In the genomic region with DNA sequence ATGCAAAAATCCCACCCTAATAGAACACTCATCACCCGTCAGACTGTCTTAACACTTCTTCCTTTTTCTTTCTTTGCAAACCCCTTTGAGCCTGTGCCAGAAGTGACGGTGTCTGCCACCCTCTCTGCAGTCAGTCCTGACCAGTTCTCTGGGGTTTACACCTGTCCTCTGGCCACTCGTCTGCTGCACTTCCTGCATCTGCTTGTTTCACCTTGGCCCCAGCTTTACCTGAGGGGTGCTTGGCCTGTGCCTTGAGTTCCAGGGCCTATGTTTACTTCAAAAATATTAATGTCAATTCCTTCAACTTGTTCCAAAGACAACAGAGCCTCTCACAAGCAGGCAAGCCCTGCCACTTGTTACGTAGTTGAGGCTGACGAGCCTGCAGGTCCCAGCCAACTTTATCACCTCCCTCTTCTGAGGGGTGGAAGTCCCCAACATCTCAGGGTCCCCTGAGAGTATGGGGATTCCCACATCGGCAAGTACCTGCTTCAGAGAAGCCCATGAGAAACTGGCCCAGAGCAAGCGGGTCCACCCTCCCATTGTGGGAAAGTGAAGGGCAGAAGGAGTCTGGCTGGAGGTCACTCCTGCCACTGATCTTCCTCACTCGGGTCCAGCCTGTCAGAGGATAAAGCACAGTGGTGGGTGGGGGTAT, we compare ENCODE assay signal across 9 cellular contexts.
DNase-seq lines count a peak whose midpoint lies in the region; ATAC-seq, FAIRE-seq and TF ChIP-seq lines count a peak whose summit lies in the region.
"Had no signal": no experiment of that assay in that cellular context is flagged by ENCODE, and none has a peak within 500 bp of the region (broad histone marks: within the 10 kb centered on the region; RNA-seq: fewer than 3 reads in every experiment).

No MANE protein-coding gene starts in this region.

- H3K27ac Mint-ChIP-seq in chondrocyte (ENCODE audit: unreplicated experiment) = no peak overlapping the region

- FAIRE-seq in H54 (lab: Jason Lieb, UNC) = no peak

- ATAC-seq in GM19328 (IDR thresholded peaks at IDR 0.05; ENCODE audit: unreplicated experiment) = peak; percentile 42
- ATAC-seq in HG03060 (IDR thresholded peaks at IDR 0.05; ENCODE audit: low read depth, unreplicated experiment) = peak; percentile 34

- TF ChIP-seq CTCF in chondrocyte (IDR thresholded peaks at IDR 0.05) = no peak

- DNase-seq in chondrocyte (ENCODE audit: low spot score) (peak; percentile 51), ecto neural progenitor cell (ENCODE audit: low spot score) (no peak), H54 (ENCODE audit: insufficient read length, low spot score) (no peak)
- no peak for DNase-seq in stimulated activated CD4-positive, alpha-beta T cell treated with anti-CD3 and anti-CD28 coated beads, Interleukin-12 subunit alpha, Interleukin-12 subunit beta, amount 100 ng/mL, for 4 hours
- DNase-seq in stimulated activated CD4-positive, alpha-beta T cell treated with anti-CD3 and anti-CD28 coated beads, Interleukin-2, amount 100 ng/mL, for 24 hours = no peak
- DNase-seq: DMS79 had no signal

- H3K4me1 Mint-ChIP-seq in chondrocyte (ENCODE audit: low read depth) = peaks cover 44% of the 10 kb centered on the region

- H3K36me3 Mint-ChIP-seq in chondrocyte (ENCODE audit: low read depth) = no peaks in the 10 kb centered on the region

- no peaks in the 10 kb centered on the region for H3K9me3 Mint-ChIP-seq in chondrocyte (ENCODE audit: low read depth)

- no peak overlapping the region for H3K4me3 Mint-ChIP-seq in chondrocyte (ENCODE audit: unreplicated experiment)

- TF ChIP-seq POLR2A in GM10847 (IDR thresholded peaks at IDR 0.05; ENCODE audit: extremely low read depth, insufficient read length) (peak; percentile 8), H54 (IDR thresholded peaks at IDR 0.05; ENCODE audit: low read depth, low read length) (no peak)

- H3K27me3 Mint-ChIP-seq in chondrocyte (ENCODE audit: low read depth) = no peaks in the 10 kb centered on the region
